ENCODE assay signal across 8 cellular contexts in the genomic region with DNA sequence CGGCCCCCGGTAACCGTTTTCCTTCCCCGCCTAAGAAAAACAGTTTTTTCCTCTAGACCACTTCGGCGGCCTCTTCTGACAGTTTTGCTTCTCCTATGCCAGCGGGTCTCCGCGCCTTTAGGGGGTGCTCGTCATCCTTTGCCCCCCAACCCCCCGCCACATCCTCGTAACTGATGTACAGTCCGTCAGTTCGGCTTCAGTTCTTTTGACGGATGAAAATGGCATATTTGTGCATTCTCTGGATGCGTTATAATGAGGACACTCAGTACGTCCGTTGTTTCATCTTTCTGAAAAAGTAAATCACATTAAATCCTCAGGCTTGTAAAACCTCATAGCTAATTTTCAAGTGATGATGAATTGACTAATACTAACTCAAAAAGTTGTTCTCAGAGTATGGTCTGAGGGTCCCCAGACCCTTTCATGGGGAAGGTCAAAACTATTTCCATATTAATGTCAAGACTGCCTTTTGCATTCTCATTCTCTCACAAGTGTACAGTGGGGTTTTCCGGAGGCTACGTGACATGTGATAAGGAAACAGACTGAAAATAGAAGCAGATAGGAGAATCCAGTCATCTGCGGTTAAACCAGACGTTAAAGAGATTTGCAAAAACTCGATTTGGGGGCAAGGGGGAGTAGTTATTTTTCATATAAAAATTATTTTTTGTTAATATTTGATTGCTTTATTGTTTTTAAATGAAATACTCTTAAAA. TPM values are rescaled to one million over a fixed set of nuclear protein-coding genes. Genes with fewer than 3 reads are reported as not detected.
DNase-seq lines count a peak whose midpoint lies in the region; ATAC-seq, FAIRE-seq and TF ChIP-seq lines count a peak whose summit lies in the region.

No MANE protein-coding gene starts in this region.

- H3K4me3 Mint-ChIP-seq in central memory CD8-positive, alpha-beta T cell, result peak overlapping the region; percentile 98
- H3K4me3 Mint-ChIP-seq in stimulated activated memory B cell treated with anti-CD40 and anti-IgM and Interleukin-4, amounts not matched to agents 10 μg/mL and 1 μg/mL and 100 μg/mL, for 72 hours, result peak overlapping the region; percentile 94

- H3K9me2 ChIP-seq in SU-DHL-6 (replicated peaks; ENCODE audit: insufficient read depth, low read length), result no peaks in the 10 kb centered on the region

- DNase-seq in D721Med (ENCODE audit: insufficient read length, low spot score) (no peak), GM19239 (ENCODE audit: insufficient read length, low spot score) (no peak), NOMO-1 treated with dmso at 0.1 percent for 144 hours (lab: John Stamatoyannopoulos, UW; ENCODE audit: unreplicated experiment) (no peak)
- peak in 1 of 2 donors; percentile 25 for DNase-seq in central memory CD8-positive, alpha-beta T cell (ENCODE audit: low spot score in 2 of 2)

- H3K4me1 ChIP-seq in liver (ENCODE audit: control insufficient read depth in 4 of 4, insufficient read depth in 4 of 4, low read length in 3 of 4), result peaks cover 4 to 17% (median 8%) of the 10 kb centered on the region in 4 donors

- peak overlapping the region; percentile 93 for H3K9ac ChIP-seq in SU-DHL-6 (ENCODE audit: low read length)
- H3K9ac ChIP-seq in liver (ENCODE audit: low read depth in 1 of 2, low read length in 2 of 2), result peak overlapping the region; percentile 43 to 62

- H3K36me3 Mint-ChIP-seq in central memory CD8-positive, alpha-beta T cell (ENCODE audit: insufficient read depth), result peaks cover 22% of the 10 kb centered on the region
- H3K36me3 Mint-ChIP-seq in stimulated activated memory B cell treated with anti-CD40 and anti-IgM and Interleukin-4, amounts not matched to agents 10 μg/mL and 1 μg/mL and 100 μg/mL, for 72 hours, result peaks cover 8% of the 10 kb centered on the region

- peak overlapping the region; percentile 62 for H2AFZ ChIP-seq in SU-DHL-6 (ENCODE audit: low read depth, low read length, severe bottlenecking)

- no peak for FAIRE-seq in D721Med (lab: Jason Lieb, UNC)
- peak; percentile 81 for FAIRE-seq in GM19239 (lab: Jason Lieb, UNC)

- H3K9me3 ChIP-seq in SU-DHL-6 (ENCODE audit: insufficient read depth, low read length) (no peaks in the 10 kb centered on the region), liver (ENCODE audit: control insufficient read depth in 4 of 4, low read length in 3 of 4) (no peaks in the 10 kb centered on the region)

- TF ChIP-seq CTCF in D721Med (IDR thresholded peaks at IDR 0.05; ENCODE audit: insufficient read depth, missing control alignments) (peak; percentile 39), SU-DHL-6 (IDR thresholded peaks at IDR 0.05; ENCODE audit: insufficient read depth, low read length, poor library complexity, severe bottlenecking) (peak; percentile 52), liver (IDR thresholded peaks at IDR 0.05; ENCODE audit: low read depth, low read length, missing input control) (no peak)

- H3K27me3 Mint-ChIP-seq in central memory CD8-positive, alpha-beta T cell, result no peaks in the 10 kb centered on the region
- H3K27me3 Mint-ChIP-seq in stimulated activated memory B cell treated with anti-CD40 and anti-IgM and Interleukin-4, amounts not matched to agents 10 μg/mL and 1 μg/mL and 100 μg/mL, for 72 hours, result no peaks in the 10 kb centered on the region

- TF ChIP-seq RAD21 in liver (IDR thresholded peaks at IDR 0.05), result no peak

- H4K20me1 ChIP-seq in SU-DHL-6 (ENCODE audit: low read depth, low read length), result peaks cover 24% of the 10 kb centered on the region

- no peaks in the 10 kb centered on the region for H3K9me3 Mint-ChIP-seq in central memory CD8-positive, alpha-beta T cell
- no peaks in the 10 kb centered on the region for H3K9me3 Mint-ChIP-seq in stimulated activated memory B cell treated with anti-CD40 and anti-IgM and Interleukin-4, amounts not matched to agents 10 μg/mL and 1 μg/mL and 100 μg/mL, for 72 hours

- 13% methylated on average over 23 of the region's 23 CpGs for WGBS in liver

- H3K36me3 ChIP-seq in SU-DHL-6 (ENCODE audit: low read length), result peaks cover 9% of the 10 kb centered on the region; the same call in 1 of the 2 replicates
- no peaks in the 10 kb centered on the region for H3K36me3 ChIP-seq in liver (ENCODE audit: control insufficient read depth in 4 of 4, insufficient read depth in 3 of 4, low read depth in 1 of 4, low read length in 3 of 4)

- peaks cover 41% of the 10 kb centered on the region for H3K79me2 ChIP-seq in SU-DHL-6 (ENCODE audit: insufficient read depth, low read length)

- H3F3A ChIP-seq in SU-DHL-6 (ENCODE audit: insufficient read depth), result no peaks in the 10 kb centered on the region

- H3K4me3 ChIP-seq in SU-DHL-6 (ENCODE audit: insufficient read depth, low read length, poor library complexity, severe bottlenecking) (peak overlapping the region; percentile 74), liver (ENCODE audit: low read depth in 1 of 3, low read length in 3 of 3) (peak overlapping the region; percentile 81 to 96 (median 86))

- H3K4me1 Mint-ChIP-seq in central memory CD8-positive, alpha-beta T cell, result peaks cover 48% of the 10 kb centered on the region
- peaks cover 48% of the 10 kb centered on the region for H3K4me1 Mint-ChIP-seq in stimulated activated memory B cell treated with anti-CD40 and anti-IgM and Interleukin-4, amounts not matched to agents 10 μg/mL and 1 μg/mL and 100 μg/mL, for 72 hours

- ATAC-seq in HG03354 (IDR thresholded peaks at IDR 0.05; ENCODE audit: poor library complexity, severe bottlenecking, unreplicated experiment), result peak; percentile 26
- ATAC-seq in central memory CD8-positive, alpha-beta T cell (replicated peaks; ENCODE audit: extremely low read depth, poor library complexity, severe bottlenecking), result peak; percentile 12
- peak; percentile 56 for ATAC-seq in stimulated activated memory B cell treated with anti-CD40 and anti-IgM and Interleukin-4, amounts not matched to agents 10 μg/mL and 1 μg/mL and 100 μg/mL, for 72 hours

- H3K27ac ChIP-seq in SU-DHL-6 (ENCODE audit: low read depth, low read length) (peak overlapping the region; percentile 18; the same call in 1 of the 2 replicates), liver (ENCODE audit: low read depth in 1 of 2, low read length in 2 of 2) (peak overlapping the region; percentile 93 to 97)

- peak overlapping the region; percentile 58 for H3K4me2 ChIP-seq in SU-DHL-6 (ENCODE audit: low read depth, low read length, poor library complexity, severe bottlenecking)

- peak overlapping the region; percentile 99 for H3K27ac Mint-ChIP-seq in central memory CD8-positive, alpha-beta T cell (ENCODE audit: low read depth)
- peak overlapping the region; percentile 98 for H3K27ac Mint-ChIP-seq in stimulated activated memory B cell treated with anti-CD40 and anti-IgM and Interleukin-4, amounts not matched to agents 10 μg/mL and 1 μg/mL and 100 μg/mL, for 72 hours

- H3K27me3 ChIP-seq in SU-DHL-6 (ENCODE audit: low read length) (no peaks in the 10 kb centered on the region), liver (ENCODE audit: control insufficient read depth in 4 of 4, insufficient read depth in 4 of 4, low read length in 3 of 4) (no peaks in the 10 kb centered on the region)

TF ChIP-seq in liver, 16 proteins besides CTCF, POLR2A, EP300 and RAD21:
- TF ChIP-seq, protein P1, sequence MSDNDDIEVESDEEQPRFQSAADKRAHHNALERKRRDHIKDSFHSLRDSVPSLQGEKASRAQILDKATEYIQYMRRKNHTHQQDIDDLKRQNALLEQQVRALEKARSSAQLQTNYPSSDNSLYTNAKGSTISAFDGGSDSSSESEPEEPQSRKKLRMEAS (IDR thresholded peaks at IDR 0.05), result no peak
TF ChIP-seq in liver: peak in this region for 0.

RNA-seq across cellular contexts. Expression of a gene that starts 0.8 kb away (rescaled TPM):
- total RNA-seq in liver, result 10 to 100 TPM; 38.1 to 74.7 TPM
- 10 to 100 TPM; 36.6 to 46.6 TPM for polyA plus RNA-seq in liver

RNA-seq across cellular contexts. Expression of a gene that starts 53.7 kb away (rescaled TPM):
- 10 to 100 TPM in 1 of 2 donors, 1 to 10 TPM in 1; 4.5 to 11.5 TPM for total RNA-seq in liver
- polyA plus RNA-seq in liver, result 1 to 10 TPM; 2.8 to 6.9 TPM
